In the genomic region with DNA sequence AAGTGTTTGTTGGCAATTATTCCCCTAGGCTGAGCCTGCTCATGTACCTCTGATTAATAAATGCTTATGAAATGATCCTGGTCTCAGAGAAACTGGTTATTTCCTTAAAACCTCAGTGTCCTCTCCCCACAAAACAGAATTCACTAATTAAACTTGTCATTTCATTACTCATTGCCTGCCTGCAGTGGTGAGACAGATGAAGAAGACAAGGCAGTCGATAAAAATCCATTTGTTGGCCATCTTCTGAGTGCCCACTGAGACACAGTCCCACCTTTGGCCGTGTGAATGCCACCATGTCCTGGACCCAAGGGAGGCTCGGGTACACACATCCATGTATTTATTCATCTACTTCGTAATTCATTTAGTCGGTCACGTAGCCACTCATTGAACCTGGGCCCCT, we compare ENCODE assay signal across 17 cellular contexts. TPM values are rescaled to one million over a fixed set of nuclear protein-coding genes. Genes with fewer than 3 reads are reported as not detected.
A peak's percentile ranks its signal among the peaks of the same experiment; 100 is the strongest.
DNase-seq lines count a peak whose midpoint lies in the region; ATAC-seq and TF ChIP-seq lines count a peak whose summit lies in the region.
"Had no signal": no experiment of that assay in that cellular context is flagged by ENCODE, and none has a peak within 500 bp of the region (broad histone marks: within the 10 kb centered on the region; RNA-seq: fewer than 3 reads in every experiment).

No MANE protein-coding gene starts in this region.

- no peaks in the 10 kb centered on the region for H3K9me3 Mint-ChIP-seq in CD8-positive, alpha-beta T cell
- no peaks in the 10 kb centered on the region for H3K9me3 Mint-ChIP-seq in activated naive CD8-positive, alpha-beta T cell (ENCODE audit: low read depth)
- no peaks in the 10 kb centered on the region for H3K9me3 Mint-ChIP-seq in naive thymus-derived CD4-positive, alpha-beta T cell

- DNase-seq in CD8-positive, alpha-beta T cell = no peak
- DNase-seq in naive thymus-derived CD4-positive, alpha-beta T cell = no peak
- DNase-seq in NCI-H226 (no peak), NCI-H1436 treated with DMSO at 0.1 percent for 48 hours (lab: John Stamatoyannopoulos, UW) (no peak), kidney glomerular epithelial cell (lab: John Stamatoyannopoulos, UW) (no peak), head of caudate nucleus (no peak)
- DNase-seq: BE2C; colonic mucosa; EL; NCI-H1092; NCI-H345; psoas muscle; stimulated activated CD4-positive, alpha-beta T cell treated with anti-CD3 and anti-CD28 coated beads, Interleukin-2, amount 100 ng/mL, for 24 hours had no signal

- no peak for ATAC-seq in CD8-positive, alpha-beta T cell
- ATAC-seq in naive thymus-derived CD4-positive, alpha-beta T cell = no peak

- H3K27ac ChIP-seq in 22Rv1 = peak overlapping the region; percentile 91
- H3K27ac ChIP-seq in CD8-positive, alpha-beta T cell (ENCODE audit: low read depth, low read length) = peak overlapping the region; percentile 67
- peak overlapping the region; percentile 77 for H3K27ac ChIP-seq in naive thymus-derived CD4-positive, alpha-beta T cell (ENCODE audit: low read depth, low read length)

- H3K9me3 ChIP-seq in CD8-positive, alpha-beta T cell (ENCODE audit: low read length) = no peaks in the 10 kb centered on the region
- H3K9me3 ChIP-seq in naive thymus-derived CD4-positive, alpha-beta T cell (ENCODE audit: control insufficient read depth in 2 of 3, low read length in 3 of 3) = no peaks in the 10 kb centered on the region
- H3K9me3 ChIP-seq: BE2C, colonic mucosa, psoas muscle had no signal

- H3K36me3 ChIP-seq in CD8-positive, alpha-beta T cell (ENCODE audit: insufficient read depth, low read length) = no peaks in the 10 kb centered on the region
- no peaks in the 10 kb centered on the region for H3K36me3 ChIP-seq in naive thymus-derived CD4-positive, alpha-beta T cell (ENCODE audit: control insufficient read depth in 2 of 3, insufficient read depth in 3 of 3, low read length in 3 of 3)
- H3K36me3 ChIP-seq: colonic mucosa had no signal

- intact Hi-C loops in CD8-positive, alpha-beta T cell (cut with DNase I, micrococcal nuclease) = loop anchor here in 1 of 2 experiments (10.0 kb wide), 1 partner anchor 122 kb away; a partner anchor contains a TSS
- intact Hi-C loops in naive thymus-derived CD4-positive, alpha-beta T cell (cut with micrococcal nuclease) = no loop called here
- intact Hi-C loops in head of caudate nucleus (cut with DNase I) = no loop called here

- H3K4me3 ChIP-seq in CD8-positive, alpha-beta T cell (ENCODE audit: low read depth, low read length) = no peak overlapping the region
- H3K4me3 ChIP-seq in naive thymus-derived CD4-positive, alpha-beta T cell (ENCODE audit: low read length) = peak overlapping the region; percentile 7
- H3K4me3 ChIP-seq: colonic mucosa, psoas muscle had no signal

- no peaks in the 10 kb centered on the region for H3K27me3 ChIP-seq in CD8-positive, alpha-beta T cell (ENCODE audit: insufficient read depth, low read length)
- H3K27me3 ChIP-seq in naive thymus-derived CD4-positive, alpha-beta T cell (ENCODE audit: control insufficient read depth in 2 of 2, insufficient read depth in 2 of 2, low read length in 2 of 2) = no peaks in the 10 kb centered on the region
- H3K27me3 ChIP-seq: BE2C, colonic mucosa had no signal

- POLR2A ChIA-PET in CD8-positive, alpha-beta T cell (lab: Charles Lee) = interaction anchor here (1.4 to 4.7 kb wide), 6 partner anchors 11 to 25 kb away, joined by 5 to 96 read pairs (median 13); a partner anchor contains a TSS
- POLR2A ChIA-PET in naive thymus-derived CD4-positive, alpha-beta T cell (lab: Charles Lee) = interaction anchor here (1.5 to 19.4 kb wide), 5 partner anchors 10 to 371 kb away, joined by 6 to 552 read pairs (median 15); a partner anchor contains a TSS

- TF ChIP-seq CTCF in 22Rv1 (IDR thresholded peaks at IDR 0.05) = no peak
- TF ChIP-seq CTCF in CD8-positive, alpha-beta T cell (IDR thresholded peaks at IDR 0.05) = no peak

- H3K36me3 Mint-ChIP-seq in CD8-positive, alpha-beta T cell = peaks cover 16% of the 10 kb centered on the region
- peaks cover 4% of the 10 kb centered on the region for H3K36me3 Mint-ChIP-seq in activated naive CD8-positive, alpha-beta T cell
- peaks cover 3 to 24% (median 7%) of the 10 kb centered on the region in 5 donors for H3K36me3 Mint-ChIP-seq in naive thymus-derived CD4-positive, alpha-beta T cell

- H3K4me1 Mint-ChIP-seq in CD8-positive, alpha-beta T cell (ENCODE audit: low read depth) = peaks cover 75% of the 10 kb centered on the region
- H3K4me1 Mint-ChIP-seq in activated naive CD8-positive, alpha-beta T cell (ENCODE audit: low read depth) = peaks cover 71% of the 10 kb centered on the region
- peaks cover 56 to 84% (median 76%) of the 10 kb centered on the region in 7 donors for H3K4me1 Mint-ChIP-seq in naive thymus-derived CD4-positive, alpha-beta T cell

- H3K27me3 Mint-ChIP-seq in CD8-positive, alpha-beta T cell (ENCODE audit: low read depth) = no peaks in the 10 kb centered on the region
- H3K27me3 Mint-ChIP-seq in activated naive CD8-positive, alpha-beta T cell = no peaks in the 10 kb centered on the region
- no peaks in the 10 kb centered on the region for H3K27me3 Mint-ChIP-seq in naive thymus-derived CD4-positive, alpha-beta T cell

- H3K4me1 ChIP-seq in CD8-positive, alpha-beta T cell (ENCODE audit: insufficient read depth, low read length) = peaks cover 77% of the 10 kb centered on the region
- peaks cover 76 to 77% of the 10 kb centered on the region in 2 donors for H3K4me1 ChIP-seq in naive thymus-derived CD4-positive, alpha-beta T cell (ENCODE audit: control insufficient read depth in 2 of 2, insufficient read depth in 2 of 2, low read length in 2 of 2)

- H3K27ac Mint-ChIP-seq in CD8-positive, alpha-beta T cell = peak overlapping the region; percentile 93
- H3K27ac Mint-ChIP-seq in activated naive CD8-positive, alpha-beta T cell = peak overlapping the region; percentile 97
- peak overlapping the region; percentile 93 to 99 (median 97) for H3K27ac Mint-ChIP-seq in naive thymus-derived CD4-positive, alpha-beta T cell

- peak overlapping the region; percentile 30 for H3K4me3 Mint-ChIP-seq in CD8-positive, alpha-beta T cell
- H3K4me3 Mint-ChIP-seq in activated naive CD8-positive, alpha-beta T cell = peak overlapping the region; percentile 76
- H3K4me3 Mint-ChIP-seq in naive thymus-derived CD4-positive, alpha-beta T cell = peak overlapping the region in 7 of 10 donors; percentile 69 to 77 (median 74)

- CTCF ChIA-PET in CD8-positive, alpha-beta T cell (lab: Charles Lee) = interaction anchor here (1.0 to 6.0 kb wide), 7 partner anchors 10 to 177 kb away, joined by 3 to 68 read pairs (median 4); a partner anchor contains a TSS
- CTCF ChIA-PET in naive thymus-derived CD4-positive, alpha-beta T cell (lab: Charles Lee) = interaction anchor here (2.2 to 3.2 kb wide), 2 partner anchors 13 to 22 kb away, joined by 9 to 50 read pairs; a partner anchor contains a TSS

RNA-seq across cellular contexts. Expression of a gene that starts 3.4 kb away (rescaled TPM):
- total RNA-seq in CD8-positive, alpha-beta T cell = 1 to 10 TPM; 1.1 to 1.5 TPM
- total RNA-seq in naive thymus-derived CD4-positive, alpha-beta T cell = 10 to 100 TPM in 2 of 5 experiments, 1 to 10 TPM in 1, under 1 TPM in 1, not detected in 1; 0.65 to 15.7 (median 8.0) TPM
- polyA plus RNA-seq in naive thymus-derived CD4-positive, alpha-beta T cell = not detected
- total RNA-seq: fibroblast of lung, OCI-LY7 had no signal
- polyA plus RNA-seq: fibroblast of lung had no signal

RNA-seq across cellular contexts. Expression of a gene that starts 12.6 kb away (rescaled TPM):
- total RNA-seq in CD8-positive, alpha-beta T cell = 10 to 100 TPM; 27.5 to 30.0 TPM
- total RNA-seq in naive thymus-derived CD4-positive, alpha-beta T cell = 100 to 1,000 TPM in 2 of 5 experiments, 10 to 100 TPM in 3; 24.8 to 124 (median 73.6) TPM
- polyA plus RNA-seq in naive thymus-derived CD4-positive, alpha-beta T cell = 100 to 1,000 TPM; 116 to 160 TPM

RNA-seq across cellular contexts. Expression of a gene that starts 18.9 kb away (rescaled TPM):
- total RNA-seq in CD8-positive, alpha-beta T cell = 10 to 100 TPM; 29.7 to 30.7 TPM
- total RNA-seq in naive thymus-derived CD4-positive, alpha-beta T cell = 10 to 100 TPM; 18.7 to 45.9 (median 25.0) TPM
- polyA plus RNA-seq in naive thymus-derived CD4-positive, alpha-beta T cell = 10 to 100 TPM; 69.6 to 80.3 TPM

RNA-seq across cellular contexts. Expression of a gene that starts 56.6 kb away (rescaled TPM):
- 100 to 1,000 TPM; 177 to 183 TPM for total RNA-seq in CD8-positive, alpha-beta T cell
- total RNA-seq in naive thymus-derived CD4-positive, alpha-beta T cell = 100 to 1,000 TPM; 120 to 187 (median 139) TPM
- polyA plus RNA-seq in naive thymus-derived CD4-positive, alpha-beta T cell = 100 to 1,000 TPM; 180 to 199 TPM
